Comparison of ENCODE assay signal across 32 cellular contexts in genomic region chr7:15005672-15006071, GRCh38.
"Had no signal": no experiment of that assay in that cellular context is flagged by ENCODE, and none has a peak within 500 bp of the region (broad histone marks: within the 10 kb centered on the region; RNA-seq: fewer than 3 reads in every experiment).

No MANE protein-coding gene starts in this region.

- H3K27ac ChIP-seq: adrenal gland, body of pancreas, brain microvascular endothelial cell, breast epithelium, VCaP had no signal

- H3K36me3 ChIP-seq: adrenal gland, brain microvascular endothelial cell, breast epithelium had no signal

- H3K4me3 ChIP-seq: adrenal gland, body of pancreas, breast epithelium had no signal

- H3K9me3 ChIP-seq: adrenal gland, body of pancreas, breast epithelium had no signal

- H3K4me1 ChIP-seq: adrenal gland, body of pancreas, breast epithelium had no signal

- DNase-seq: activated B cell treated with CpG ODN at 0.5 μM for 24 hours; activated CD4-positive, alpha-beta memory T cell treated with anti-CD3 and anti-CD28 coated beads for 36 hours; activated CD4-positive, alpha-beta T cell treated with anti-CD3 and anti-CD28 coated beads for 4 hours; activated CD4-positive, alpha-beta T cell treated with anti-CD3 and anti-CD28 coated beads, Interleukin-2, amount 10 ng/mL, durations not matched to agents 24 days and 14 days; activated CD4-positive, alpha-beta T cell treated with anti-CD3 and anti-CD28 coated beads, Interleukin-2, amount 50 U/mL, for 1 hour; activated CD4-positive, alpha-beta T cell treated with anti-CD3 and anti-CD28 coated beads, Interleukin-2, amount 50 U/mL, for 4 hours; activated CD4-positive, CD25-positive, alpha-beta regulatory T cell treated with anti-CD3 and anti-CD28 coated beads, Interleukin-2, amount 50 U/mL, for 72 hours; activated CD8-positive, alpha-beta memory T cell treated with anti-CD3 and anti-CD28 coated beads, Interleukin-2, amount 50 U/mL, for 4 hours; activated CD8-positive, alpha-beta T cell treated with anti-CD3 and anti-CD28 coated beads for 36 hours; activated effector memory CD4-positive, alpha-beta T cell treated with anti-CD3 and anti-CD28 coated beads, Interleukin-2, amount 50 U/mL, for 16 hours; activated gamma-delta T cell treated with Interleukin-2 at 50 U/mL for 16 hours; activated naive CD4-positive, alpha-beta T cell; activated naive CD4-positive, alpha-beta T cell treated with anti-CD3 and anti-CD28 coated beads for 36 hours; activated naive CD4-positive, alpha-beta T cell treated with anti-CD3 and anti-CD28 coated beads, Interleukin-2, amount 50 U/mL, for 16 hours; activated naive CD8-positive, alpha-beta T cell treated with anti-CD3 and anti-CD28 coated beads for 36 hours; activated T-cell treated with anti-CD3 and anti-CD28 coated beads for 4 hours; activated T-cell treated with anti-CD3 and anti-CD28 coated beads, Interleukin-2, amount 50 U/mL, for 1 hour; activated T-cell treated with anti-CD3 and anti-CD28 coated beads, Interleukin-2, amount 50 U/mL, for 4 hours; activated T-cell treated with anti-CD3 and anti-CD28 coated beads, Interleukin-2, amount 50 U/mL, for 72 hours; adrenal gland; amniotic stem cell; aorta; body of pancreas; brain microvascular endothelial cell; central memory CD4-positive, alpha-beta T cell; T-helper 2 cell; T-helper 9 cell had no signal

- FAIRE-seq: astrocyte had no signal

- H3K27me3 ChIP-seq: adrenal gland, body of pancreas, brain microvascular endothelial cell, breast epithelium had no signal

- ATAC-seq: activated CD8-positive, alpha-beta T cell treated with anti-CD3 and anti-CD28 coated beads for 36 hours; activated naive CD4-positive, alpha-beta T cell treated with anti-CD3 and anti-CD28 coated beads, Interleukin-2, amount 50 U/mL, for 72 hours; activated T-cell treated with anti-CD3 and anti-CD28 coated beads, Interleukin-2, amount 50 U/mL, for 4 hours; activated T-cell treated with anti-CD3 and anti-CD28 coated beads, Interleukin-2, amount 50 U/mL, for 72 hours; activated T-helper 17 cell treated with anti-CD3 and anti-CD28 coated beads, Interleukin-2, amount 50 U/mL, for 72 hours; body of pancreas had no signal
